Comparison of ENCODE assay signal across 19 cellular contexts in genomic region chr19:3867971-3868769, GRCh38. TPM values are rescaled to one million over a fixed set of nuclear protein-coding genes. Genes with fewer than 3 reads are reported as not detected.
DNase-seq lines count a peak whose midpoint lies in the region; ATAC-seq, FAIRE-seq and TF ChIP-seq lines count a peak whose summit lies in the region.
"Had no signal": no experiment of that assay in that cellular context is flagged by ENCODE, and none has a peak within 500 bp of the region (broad histone marks: within the 10 kb centered on the region; RNA-seq: fewer than 3 reads in every experiment).

No MANE protein-coding gene starts in this region.

- peak overlapping the region; percentile 60 for H3K18ac ChIP-seq in H1 (ENCODE audit: extremely low read depth, low read length)
- H3K18ac ChIP-seq in mesenchymal stem cell (ENCODE audit: low read depth in 1 of 2, low read length in 2 of 2), result no peak overlapping the region

- no peak overlapping the region for H4K5ac ChIP-seq in H1 (ENCODE audit: insufficient read length, low read depth, low read length)

- H2BK12ac ChIP-seq in H1 (ENCODE audit: low read depth, low read length), result no peak overlapping the region
- H2BK12ac ChIP-seq in mesenchymal stem cell (ENCODE audit: low read length in 2 of 2), result no peak overlapping the region

- peak; percentile 45 for ATAC-seq in stimulated activated memory B cell treated with anti-CD40 and anti-IgM and Interleukin-4, amounts not matched to agents 10 μg/mL and 1 μg/mL and 100 μg/mL, for 72 hours
- no peak for ATAC-seq in GM18873 (IDR thresholded peaks at IDR 0.05; ENCODE audit: low FRiP score, unreplicated experiment)
- no peak for ATAC-seq in activated CD8-positive, alpha-beta T cell treated with anti-CD3 and anti-CD28 coated beads, Interleukin-2, amount 10 ng/mL, durations not matched to agents 7 days and 5 days

- H3K4me2 ChIP-seq in H1 (ENCODE audit: insufficient read depth in 1 of 2, low read depth in 2 of 2, low read length in 2 of 2) (peak overlapping the region; percentile 76 to 83), mesenchymal stem cell (ENCODE audit: low read length, poor library complexity, severe bottlenecking) (no peak overlapping the region)

- H3K27ac ChIP-seq in H1 (ENCODE audit: low read depth, low read length) (no peak overlapping the region; the same call in 1 of the 2 replicates), mesenchymal stem cell (ENCODE audit: low read length, poor library complexity, severe bottlenecking) (no peak overlapping the region)
- H3K27ac ChIP-seq: C4-2B, prostate gland had no signal

- no peak overlapping the region for H2AK5ac ChIP-seq in H1 (ENCODE audit: low read depth, low read length)
- H2AK5ac ChIP-seq in mesenchymal stem cell (ENCODE audit: low read length, severe bottlenecking), result no peak overlapping the region

- peak overlapping the region; percentile 7 for H3K4me3 Mint-ChIP-seq in activated naive CD4-positive, alpha-beta T cell treated with anti-CD3 and anti-CD28 coated beads, Interleukin-2, amount 50 U/mL, for 24 hours
- H3K4me3 Mint-ChIP-seq in stimulated activated memory B cell treated with anti-CD40 and anti-IgM and Interleukin-4, amounts not matched to agents 10 μg/mL and 1 μg/mL and 100 μg/mL, for 72 hours, result no peak overlapping the region
- no peak overlapping the region for H3K4me3 Mint-ChIP-seq in activated CD8-positive, alpha-beta T cell treated with anti-CD3 and anti-CD28 coated beads, Interleukin-2, amount 10 ng/mL, durations not matched to agents 7 days and 5 days

- no peak for TF ChIP-seq POLR2A in H1 (IDR thresholded peaks at IDR 0.05; ENCODE audit: control extremely low read depth in 1 of 2, low read depth in 2 of 2, low read length in 2 of 2)

- H3K56ac ChIP-seq in H1 (replicated peaks; ENCODE audit: insufficient read length, low read depth, low read length), result no peak overlapping the region

- H2BK20ac ChIP-seq in H1 (ENCODE audit: low read length), result peak overlapping the region; percentile 80; the same call in 1 of the 2 replicates

- no peaks in the 10 kb centered on the region for H3K9me3 Mint-ChIP-seq in activated naive CD4-positive, alpha-beta T cell treated with anti-CD3 and anti-CD28 coated beads, Interleukin-2, amount 50 U/mL, for 24 hours
- H3K9me3 Mint-ChIP-seq in stimulated activated memory B cell treated with anti-CD40 and anti-IgM and Interleukin-4, amounts not matched to agents 10 μg/mL and 1 μg/mL and 100 μg/mL, for 72 hours, result peaks cover 6% of the 10 kb centered on the region
- H3K9me3 Mint-ChIP-seq in activated CD8-positive, alpha-beta T cell treated with anti-CD3 and anti-CD28 coated beads, Interleukin-2, amount 10 ng/mL, durations not matched to agents 7 days and 5 days (ENCODE audit: insufficient read depth), result no peaks in the 10 kb centered on the region

- H3K27ac Mint-ChIP-seq in activated naive CD4-positive, alpha-beta T cell treated with anti-CD3 and anti-CD28 coated beads, Interleukin-2, amount 50 U/mL, for 24 hours, result no peak overlapping the region
- no peak overlapping the region for H3K27ac Mint-ChIP-seq in stimulated activated memory B cell treated with anti-CD40 and anti-IgM and Interleukin-4, amounts not matched to agents 10 μg/mL and 1 μg/mL and 100 μg/mL, for 72 hours
- no peak overlapping the region for H3K27ac Mint-ChIP-seq in activated CD8-positive, alpha-beta T cell treated with anti-CD3 and anti-CD28 coated beads, Interleukin-2, amount 10 ng/mL, durations not matched to agents 7 days and 5 days

- peaks cover 5% of the 10 kb centered on the region for H3K36me3 Mint-ChIP-seq in activated naive CD4-positive, alpha-beta T cell treated with anti-CD3 and anti-CD28 coated beads, Interleukin-2, amount 50 U/mL, for 24 hours
- peaks cover 8% of the 10 kb centered on the region for H3K36me3 Mint-ChIP-seq in stimulated activated memory B cell treated with anti-CD40 and anti-IgM and Interleukin-4, amounts not matched to agents 10 μg/mL and 1 μg/mL and 100 μg/mL, for 72 hours
- H3K36me3 Mint-ChIP-seq in activated CD8-positive, alpha-beta T cell treated with anti-CD3 and anti-CD28 coated beads, Interleukin-2, amount 10 ng/mL, durations not matched to agents 7 days and 5 days (ENCODE audit: low read depth), result no peaks in the 10 kb centered on the region

- peaks cover 30% of the 10 kb centered on the region for H3K27me3 Mint-ChIP-seq in activated naive CD4-positive, alpha-beta T cell treated with anti-CD3 and anti-CD28 coated beads, Interleukin-2, amount 50 U/mL, for 24 hours
- H3K27me3 Mint-ChIP-seq in stimulated activated memory B cell treated with anti-CD40 and anti-IgM and Interleukin-4, amounts not matched to agents 10 μg/mL and 1 μg/mL and 100 μg/mL, for 72 hours, result peaks cover 68% of the 10 kb centered on the region
- H3K27me3 Mint-ChIP-seq in activated CD8-positive, alpha-beta T cell treated with anti-CD3 and anti-CD28 coated beads, Interleukin-2, amount 10 ng/mL, durations not matched to agents 7 days and 5 days (ENCODE audit: low read depth), result peaks cover 28% of the 10 kb centered on the region

- POLR2A ChIA-PET in H1 (lab: Charles Lee; ENCODE audit: partially characterized antibody), result interaction anchor here (0.6 to 1.7 kb wide), 9 partner anchors 9 to 180 kb away, joined by 3 to 4 read pairs (median 4); partner anchors contain the start of genes DAPK3, EEF2 and NMRK2
- POLR2A ChIA-PET in activated CD8-positive, alpha-beta T cell treated with anti-CD3 and anti-CD28 coated beads, Interleukin-2, amount 10 ng/mL, durations not matched to agents 7 days and 5 days (lab: Charles Lee), result no interaction called here

- H3K79me1 ChIP-seq in H1 (ENCODE audit: low read depth, low read length) (peaks cover 7% of the 10 kb centered on the region; the same call in 1 of the 2 replicates), mesenchymal stem cell (replicated peaks; ENCODE audit: low read length, poor library complexity, severe bottlenecking) (no peaks in the 10 kb centered on the region)

- H3K27me3 ChIP-seq in H1 (replicated peaks in 1 of 4; ENCODE audit: control insufficient read depth in 3 of 4, extremely low read depth in 1 of 4, insufficient read depth in 3 of 4, low read length in 3 of 4), result peaks cover 0 to 18% (median 13%) of the 10 kb centered on the region in 4 experiments; a peak in 6 of 7 replicates
- peaks cover 63 to 71% of the 10 kb centered on the region in 2 experiments for H3K27me3 ChIP-seq in mesenchymal stem cell (ENCODE audit: control insufficient read depth in 1 of 2, insufficient read depth in 1 of 2, low read length in 2 of 2)

- peaks cover 0 to 7% of the 10 kb centered on the region in 2 experiments for H4K20me1 ChIP-seq in H1 (replicated peaks in 1 of 2; ENCODE audit: control insufficient read depth in 1 of 2, insufficient read depth in 2 of 2, low read length in 2 of 2)

- H3K4ac ChIP-seq in H1 (replicated peaks; ENCODE audit: insufficient read length, low read depth, low read length), result no peak overlapping the region
- H3K4ac ChIP-seq in mesenchymal stem cell (ENCODE audit: low read depth in 1 of 2, low read length in 2 of 2), result no peak overlapping the region

- no peaks in the 10 kb centered on the region; the same call in 1 of the 2 replicates for H3K23me2 ChIP-seq in H1 (ENCODE audit: low read depth, low read length)

- H2BK15ac ChIP-seq in H1 (ENCODE audit: low read length) (no peak overlapping the region), mesenchymal stem cell (ENCODE audit: low read depth, poor library complexity, severe bottlenecking) (no peak overlapping the region)

- no peak overlapping the region for H4K91ac ChIP-seq in H1 (replicated peaks; ENCODE audit: insufficient read length, low read length)
- H4K91ac ChIP-seq in mesenchymal stem cell (ENCODE audit: low read length), result peak overlapping the region; percentile 12

- H3K4me1 ChIP-seq in H1 (replicated peaks in 1 of 4; ENCODE audit: control insufficient read depth in 3 of 4, insufficient read depth in 4 of 4, low read length in 3 of 4) (peaks cover 0 to 13% (median 8%) of the 10 kb centered on the region in 4 experiments; a peak in 5 of 7 replicates), mesenchymal stem cell (ENCODE audit: control insufficient read depth, insufficient read depth, low read depth, low read length) (peaks cover 5% of the 10 kb centered on the region)
- H3K4me1 ChIP-seq: prostate gland had no signal

- no peak overlapping the region for H3K23ac ChIP-seq in H1 (ENCODE audit: insufficient read length)
- H3K23ac ChIP-seq in mesenchymal stem cell (ENCODE audit: low read length in 2 of 2), result no peak overlapping the region

- 59% methylated on average over 11 of the region's 30 CpGs; no CpG with 5 or more reads in 1 of the 2 experiments for WGBS in H1 (ENCODE audit: extremely low coverage in 1 of 2, insufficient coverage in 1 of 2, insufficient read length in 1 of 2, insufficient replicate concordance in 2 of 2, low coverage in 1 of 2, low lambda C conversion rate in 2 of 2, missing lambda C conversion rate in 1 of 2), 2 experiments
- WGBS in mesenchymal stem cell, result 21% methylated on average over 23 of the region's 30 CpGs

- H2BK5ac ChIP-seq in H1 (ENCODE audit: low read depth, low read length) (no peak overlapping the region), mesenchymal stem cell (ENCODE audit: low read depth, low read length, poor library complexity, severe bottlenecking) (no peak overlapping the region)

- no peak for TF ChIP-seq CTCF in H1 (IDR thresholded peaks at IDR 0.05; ENCODE audit: control extremely low read depth in 1 of 3, insufficient read depth in 1 of 3, low read depth in 1 of 3, low read length in 3 of 3)

- TF ChIP-seq RAD21 in H1 (IDR thresholded peaks at IDR 0.05 in 1 of 2, conservative IDR thresholded peaks at IDR 0.05 in 1 of 2; ENCODE audit: low read depth in 2 of 2, low read length in 2 of 2), result peak in 1 of 2 experiments; percentile 34; a peak in 2 of 4 replicates

- peaks cover 6 to 8% of the 10 kb centered on the region in 2 experiments; a peak in 3 of 4 replicates for H3K9me3 ChIP-seq in H1 (ENCODE audit: insufficient read depth in 2 of 2, low read depth in 1 of 2, low read length in 1 of 2)
- peaks cover 3% of the 10 kb centered on the region for H3K9me3 ChIP-seq in mesenchymal stem cell (ENCODE audit: control insufficient read depth, low read length)
- H3K9me3 ChIP-seq: prostate gland had no signal

- H2BK120ac ChIP-seq in H1 (replicated peaks; ENCODE audit: low read depth, low read length) (no peak overlapping the region), mesenchymal stem cell (ENCODE audit: low read depth, low read length) (no peak overlapping the region)

- H3K9ac ChIP-seq in H1 (replicated peaks in 1 of 4; ENCODE audit: extremely low read depth in 1 of 4, low read depth in 3 of 4, low read length in 3 of 4) (peak overlapping the region in 3 of 4 experiments; percentile 29 to 75 (median 57); a peak in 4 of 7 replicates), mesenchymal stem cell (ENCODE audit: low read length) (no peak overlapping the region)

- H3K4me3 ChIP-seq in H1 (ENCODE audit: extremely low read depth in 1 of 4, insufficient read depth in 2 of 4, low read depth in 3 of 4, low read length in 4 of 4), result peak overlapping the region; percentile 23 to 75 (median 42)
- H3K4me3 ChIP-seq in mesenchymal stem cell (ENCODE audit: insufficient read depth in 1 of 2, low read depth in 1 of 2, low read length in 2 of 2), result no peak overlapping the region

- H2AFZ ChIP-seq in H1 (ENCODE audit: low read length) (no peak overlapping the region), mesenchymal stem cell (ENCODE audit: low read depth, low read length) (no peak overlapping the region)

- H4K8ac ChIP-seq in H1 (ENCODE audit: extremely low read depth, insufficient read depth, low read length) (peak overlapping the region; percentile 87), mesenchymal stem cell (ENCODE audit: low read length) (no peak overlapping the region)

- no peak for FAIRE-seq in H1 (lab: Jason Lieb, UNC)
- FAIRE-seq: colon, urothelium cell line had no signal

- H3K14ac ChIP-seq in H1 (ENCODE audit: insufficient read length) (no peak overlapping the region), mesenchymal stem cell (ENCODE audit: low read length in 2 of 2) (no peak overlapping the region)

- no peak for DNase-seq in activated naive CD4-positive, alpha-beta T cell (lab: John Stamatoyannopoulos, UW)
- DNase-seq in H1 (ENCODE audit: low read depth in 1 of 2, low spot score in 2 of 2) (peak in 1 of 2 experiments; percentile 59), mesenchymal stem cell (no peak), COR-L47 (lab: John Stamatoyannopoulos, UW) (no peak)
- no peak for DNase-seq in activated CD8-positive, alpha-beta T cell treated with anti-CD3 and anti-CD28 coated beads, Interleukin-2, amount 10 ng/mL, durations not matched to agents 7 days and 5 days
- DNase-seq: 8988T, DND-41, IMR-90, MV-4-11, RPMI8226 had no signal

- TF ChIP-seq EP300 in H1 (IDR thresholded peaks at IDR 0.05; ENCODE audit: borderline replicate concordance in 1 of 2, low read depth in 2 of 2, low read length in 2 of 2), result no peak

- peaks cover 0 to 12% of the 10 kb centered on the region in 2 experiments; a peak in 2 of 4 replicates for H3K79me2 ChIP-seq in H1 (ENCODE audit: control insufficient read depth in 1 of 2, insufficient read depth in 2 of 2, low read length in 2 of 2)

- peaks cover 11% of the 10 kb centered on the region for H3K4me1 Mint-ChIP-seq in activated naive CD4-positive, alpha-beta T cell treated with anti-CD3 and anti-CD28 coated beads, Interleukin-2, amount 50 U/mL, for 24 hours
- peaks cover 8% of the 10 kb centered on the region for H3K4me1 Mint-ChIP-seq in stimulated activated memory B cell treated with anti-CD40 and anti-IgM and Interleukin-4, amounts not matched to agents 10 μg/mL and 1 μg/mL and 100 μg/mL, for 72 hours
- H3K4me1 Mint-ChIP-seq in activated CD8-positive, alpha-beta T cell treated with anti-CD3 and anti-CD28 coated beads, Interleukin-2, amount 10 ng/mL, durations not matched to agents 7 days and 5 days (ENCODE audit: low read depth), result peaks cover 6% of the 10 kb centered on the region

- H3K36me3 ChIP-seq in H1 (ENCODE audit: control insufficient read depth in 2 of 4, insufficient read depth in 4 of 4, low read length in 3 of 4), result no peaks in the 10 kb centered on the region
- H3K36me3 ChIP-seq in mesenchymal stem cell (ENCODE audit: control insufficient read depth in 1 of 2, insufficient read depth in 2 of 2, low read depth in 1 of 2, low read length in 2 of 2), result no peaks in the 10 kb centered on the region
- H3K36me3 ChIP-seq: prostate gland had no signal

- CTCF ChIA-PET in H1 (lab: Charles Lee; ENCODE audit: partially characterized antibody), result no interaction called here
- CTCF ChIA-PET in activated CD8-positive, alpha-beta T cell treated with anti-CD3 and anti-CD28 coated beads, Interleukin-2, amount 10 ng/mL, durations not matched to agents 7 days and 5 days (lab: Charles Lee), result no interaction called here

RNA-seq across cellular contexts. Expression of gene ZFR2, which starts 0.7 kb away (rescaled TPM):
- 14.5 TPM in 2 replicates for total RNA-seq in H1 (2021; fragmentation: NEBNext Ultra II Directional; extraction: Animal tissue kit (Norgen Biotek cat#: 25700))
- polyA plus RNA-seq in H1 (2011; rRNA removed), result 28.4 and 42.5 TPM in 2 replicates
- 20.9 TPM for polyA plus RNA-seq in H1 (2011; cell fraction: cytosol; rRNA removed)
- 28.1 TPM for polyA plus RNA-seq in H1 (2011; cell fraction: nucleus; rRNA removed)
- 17.8 to 26.7 TPM (median 25.0 TPM) in 4 replicates for polyA plus RNA-seq in H1 (2012, experiment 1 of 2)
- 35.4 TPM for polyA plus RNA-seq in H1 (2012, experiment 2 of 2)
- polyA plus RNA-seq in H1 (2013, experiment 1 of 2), result 12.4 TPM
- polyA plus RNA-seq in H1 (2013, experiment 2 of 2), result 12.8 TPM
- 5.7 and 8.8 TPM in 2 replicates for polyA minus RNA-seq in H1 (2011; rRNA and poly(A)+ RNA removed)
- 12.0 TPM for polyA minus RNA-seq in H1 (2011; cell fraction: cytosol; rRNA and poly(A)+ RNA removed)
- 13.1 TPM for polyA minus RNA-seq in H1 (2011; cell fraction: nucleus; rRNA and poly(A)+ RNA removed)
- polyA plus RNA-seq in mesenchymal stem cell (2013, experiment 1 of 2), result not detected
- polyA plus RNA-seq in mesenchymal stem cell (2013, experiment 2 of 2), result not detected
- total RNA-seq in activated CD8-positive, alpha-beta T cell treated with anti-CD3 and anti-CD28 coated beads, Interleukin-2, amount 10 ng/mL, durations not matched to agents 7 days and 5 days, result under 1 TPM; 0.24 to 0.42 TPM
- total RNA-seq: epithelial cell of proximal tubule, IMR-90 had no signal

RNA-seq across cellular contexts. Expression of gene ATCAY, which starts 12.3 kb away (rescaled TPM):
- 31.6 and 33.8 TPM in 2 replicates for total RNA-seq in H1 (2021; fragmentation: NEBNext Ultra II Directional; extraction: Animal tissue kit (Norgen Biotek cat#: 25700))
- polyA plus RNA-seq in H1 (2011; rRNA removed), result 24.4 and 31.6 TPM in 2 replicates
- 26.5 TPM for polyA plus RNA-seq in H1 (2011; cell fraction: cytosol; rRNA removed)
- 34.4 TPM for polyA plus RNA-seq in H1 (2011; cell fraction: nucleus; rRNA removed)
- 28.1 to 33.8 TPM (median 30.3 TPM) in 4 replicates for polyA plus RNA-seq in H1 (2012, experiment 1 of 2)
- polyA plus RNA-seq in H1 (2012, experiment 2 of 2), result 27.7 TPM
- 26.2 TPM for polyA plus RNA-seq in H1 (2013, experiment 1 of 2)
- polyA plus RNA-seq in H1 (2013, experiment 2 of 2), result 27.0 TPM
- polyA minus RNA-seq in H1 (2011; rRNA and poly(A)+ RNA removed), result 26.5 and 34.8 TPM in 2 replicates
- 35.7 TPM for polyA minus RNA-seq in H1 (2011; cell fraction: cytosol; rRNA and poly(A)+ RNA removed)
- 29.4 TPM for polyA minus RNA-seq in H1 (2011; cell fraction: nucleus; rRNA and poly(A)+ RNA removed)
- polyA plus RNA-seq in mesenchymal stem cell (2013, experiment 1 of 2), result under 0.01 TPM
- polyA plus RNA-seq in mesenchymal stem cell (2013, experiment 2 of 2), result not detected
- total RNA-seq in activated CD8-positive, alpha-beta T cell treated with anti-CD3 and anti-CD28 coated beads, Interleukin-2, amount 10 ng/mL, durations not matched to agents 7 days and 5 days, result not detected
- total RNA-seq: epithelial cell of proximal tubule, mononuclear cell had no signal

Comparison
In these comparisons a context has a peak if more than half of its experiments do, and no peak if none do; other contexts are left out.
1. H3K4me3 ChIP-seq: peak in H1 (4 of 4); none in mesenchymal stem cell (0 of 2).
2. RNA of gene ZFR2, which starts 0.7 kb away (total RNA-seq): 14.5 TPM in H1; 0.24 to 0.42 TPM in activated CD8-positive, alpha-beta T cell treated with anti-CD3 and anti-CD28 coated beads, Interleukin-2, amount 10 ng/mL, durations not matched to agents 7 days and 5 days; every median in the first group is over 10 times any median in the second.
3. RNA of gene ATCAY, which starts 12.3 kb away (total RNA-seq): 31.6 to 33.8 TPM in H1; not detected in activated CD8-positive, alpha-beta T cell treated with anti-CD3 and anti-CD28 coated beads, Interleukin-2, amount 10 ng/mL, durations not matched to agents 7 days and 5 days; every median in the first group is over 10 times any median in the second.